ENCODE assay signal across 9 cellular contexts in the genomic region with DNA sequence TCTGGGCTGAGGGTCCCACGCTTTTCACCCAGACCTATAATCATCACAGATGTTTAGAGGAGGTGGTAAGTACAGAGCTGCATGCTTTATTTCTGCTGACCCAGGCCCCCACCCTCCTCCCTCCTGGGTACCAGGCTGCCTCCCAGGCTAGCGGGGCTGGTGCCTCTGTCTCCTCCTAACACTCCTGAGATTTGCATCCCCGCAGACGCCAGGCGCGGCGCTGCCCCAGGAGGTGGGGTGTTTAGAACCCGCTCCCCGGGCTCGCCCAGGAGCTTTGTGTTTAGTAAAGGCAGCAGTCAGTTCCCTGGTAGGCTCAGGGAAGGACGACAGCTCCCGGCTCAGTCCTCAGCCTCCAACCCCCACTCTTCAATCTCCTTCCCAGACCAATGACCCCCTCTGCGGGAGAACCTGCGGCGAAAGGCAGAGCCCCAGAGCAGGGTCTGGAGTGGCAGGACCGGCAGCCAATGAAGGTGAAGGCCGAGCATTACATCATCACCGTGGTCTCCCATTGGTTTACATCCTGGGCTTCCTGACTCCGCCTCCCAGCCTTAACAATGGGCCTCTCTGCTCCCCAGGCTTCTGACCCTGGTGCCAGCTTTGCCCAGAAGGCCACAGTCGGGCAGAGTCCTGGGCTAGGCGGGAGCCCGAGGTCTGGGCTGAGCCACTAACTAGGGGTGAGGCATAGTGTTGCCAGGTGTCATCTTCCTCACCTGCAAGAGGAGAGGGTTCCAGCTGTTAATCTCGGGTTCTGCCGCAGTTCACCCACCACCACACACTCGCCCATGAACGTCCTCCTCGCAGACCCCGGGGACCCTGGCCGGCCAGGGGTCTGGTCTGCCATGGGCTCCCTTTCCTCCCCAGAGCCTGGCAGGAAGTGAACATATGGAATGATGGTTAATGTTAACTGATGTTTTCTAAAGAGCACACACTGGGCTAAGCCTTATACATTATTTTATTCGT. TPM values are rescaled to one million over a fixed set of nuclear protein-coding genes. Genes with fewer than 3 reads are reported as not detected.
DNase-seq lines count a peak whose midpoint lies in the region; ATAC-seq and TF ChIP-seq lines count a peak whose summit lies in the region.
"Had no signal": no experiment of that assay in that cellular context is flagged by ENCODE, and none has a peak within 500 bp of the region (broad histone marks: within the 10 kb centered on the region; RNA-seq: fewer than 3 reads in every experiment).

No MANE protein-coding gene starts in this region.

- H3K36me3 Mint-ChIP-seq in progenitor cell of endocrine pancreas (ENCODE audit: insufficient read depth), result no peaks in the 10 kb centered on the region
- no peaks in the 10 kb centered on the region for H3K36me3 Mint-ChIP-seq in activated naive CD4-positive, alpha-beta T cell treated with anti-CD3 and anti-CD28 coated beads for 36 hours (ENCODE audit: low read depth)
- H3K36me3 Mint-ChIP-seq: activated naive CD4-positive, alpha-beta T cell treated with anti-CD3 and anti-CD28 coated beads, Interleukin-2, amount 50 U/mL, for 72 hours had no signal

- TF ChIP-seq CTCF in adrenal gland (IDR thresholded peaks at IDR 0.05) (no peak), progenitor cell of endocrine pancreas (IDR thresholded peaks at IDR 0.05; ENCODE audit: unreplicated experiment) (peak; percentile 9)

- H3K9me3 ChIP-seq in adrenal gland (replicated peaks in 1 of 3) (no peaks in the 10 kb centered on the region), right cardiac atrium (ENCODE audit: control insufficient read depth, low read length) (no peaks in the 10 kb centered on the region)

- peak overlapping the region; percentile 73 for H3K4me3 Mint-ChIP-seq in progenitor cell of endocrine pancreas (ENCODE audit: low read depth)
- no peak overlapping the region for H3K4me3 Mint-ChIP-seq in activated naive CD4-positive, alpha-beta T cell treated with anti-CD3 and anti-CD28 coated beads for 36 hours

- no peaks in the 10 kb centered on the region for H3K36me3 ChIP-seq in ACC112 (ENCODE audit: insufficient read depth, low read length)
- H3K36me3 ChIP-seq in adrenal gland (replicated peaks in 1 of 2), result no peaks in the 10 kb centered on the region

- CTCF ChIA-PET in activated naive CD4-positive, alpha-beta T cell treated with anti-CD3 and anti-CD28 coated beads for 36 hours (lab: Charles Lee), result interaction anchor here (0.6 kb wide), 1 partner anchor 447 kb away, joined by 7 read pairs; no protein-coding TSS in a partner anchor

- H3K4me1 Mint-ChIP-seq in progenitor cell of endocrine pancreas (ENCODE audit: low read depth), result peaks cover 6% of the 10 kb centered on the region
- H3K4me1 Mint-ChIP-seq in activated naive CD4-positive, alpha-beta T cell treated with anti-CD3 and anti-CD28 coated beads for 36 hours (ENCODE audit: low read depth), result peaks cover 9% of the 10 kb centered on the region

- no peaks in the 10 kb centered on the region for H3K4me1 ChIP-seq in ACC112 (ENCODE audit: control insufficient read depth, insufficient read depth, low read length, unreplicated experiment)
- H3K4me1 ChIP-seq in adrenal gland (replicated peaks in 1 of 2), result peaks cover 0 to 6% of the 10 kb centered on the region in 2 donors
- H3K4me1 ChIP-seq in right cardiac atrium (ENCODE audit: control insufficient read depth, insufficient read depth, low read length), result peaks cover 3% of the 10 kb centered on the region

- intact Hi-C loops in adrenal gland (cut with DNase I) (no loop called here), right cardiac atrium (cut with DNase I) (no loop called here)
- intact Hi-C loops in activated naive CD4-positive, alpha-beta T cell treated with anti-CD3 and anti-CD28 coated beads for 36 hours (cut with micrococcal nuclease), result no loop called here

- H3K27ac ChIP-seq in ACC112 (ENCODE audit: low read depth, low read length) (no peak overlapping the region), adrenal gland (peak overlapping the region in 1 of 5 donors; percentile 64), right cardiac atrium (ENCODE audit: low read length) (peak overlapping the region; percentile 1)

- H3K27me3 ChIP-seq in ACC112 (ENCODE audit: insufficient read depth, low read length) (peaks cover 17% of the 10 kb centered on the region), adrenal gland (no peaks in the 10 kb centered on the region), right cardiac atrium (ENCODE audit: control insufficient read depth, insufficient read depth) (no peaks in the 10 kb centered on the region)

- H3K27me3 Mint-ChIP-seq in progenitor cell of endocrine pancreas, result peaks cover 3% of the 10 kb centered on the region
- H3K27me3 Mint-ChIP-seq in activated naive CD4-positive, alpha-beta T cell treated with anti-CD3 and anti-CD28 coated beads for 36 hours (ENCODE audit: low read depth), result no peaks in the 10 kb centered on the region

- peak overlapping the region; percentile 78 for H3K27ac Mint-ChIP-seq in progenitor cell of endocrine pancreas
- H3K27ac Mint-ChIP-seq in activated naive CD4-positive, alpha-beta T cell treated with anti-CD3 and anti-CD28 coated beads for 36 hours, result no peak overlapping the region

- peak; percentile 94 for DNase-seq in HT-29 (ENCODE audit: low spot score)
- DNase-seq in adrenal gland, result peak; percentile 48 to 96 (median 63)
- DNase-seq in right cardiac atrium, result peak; percentile 87 to 94 (median 94)
- peak; percentile 81 for DNase-seq in progenitor cell of endocrine pancreas (ENCODE audit: low spot score, unreplicated experiment)
- DNase-seq in NCI-H524 treated with DMSO at 0.1 percent for 48 hours (lab: John Stamatoyannopoulos, UW), result no peak
- no peak for DNase-seq in GDM1 (lab: John Stamatoyannopoulos, UW)
- no peak for DNase-seq in activated naive CD4-positive, alpha-beta T cell treated with anti-CD3 and anti-CD28 coated beads for 36 hours

- TF ChIP-seq POLR2A in adrenal gland (IDR thresholded peaks at IDR 0.05), result peak in 1 of 2 donors; percentile 30

- H3K79me2 ChIP-seq in ACC112 (ENCODE audit: control insufficient read depth, insufficient read depth, low read length, unreplicated experiment), result no peaks in the 10 kb centered on the region

- H3K9me3 Mint-ChIP-seq in progenitor cell of endocrine pancreas (ENCODE audit: low read depth), result no peaks in the 10 kb centered on the region
- H3K9me3 Mint-ChIP-seq in activated naive CD4-positive, alpha-beta T cell treated with anti-CD3 and anti-CD28 coated beads for 36 hours, result no peaks in the 10 kb centered on the region
- H3K9me3 Mint-ChIP-seq: activated naive CD4-positive, alpha-beta T cell treated with anti-CD3 and anti-CD28 coated beads, Interleukin-2, amount 50 U/mL, for 72 hours had no signal

- peak overlapping the region; percentile 47; the same call in 1 of the 2 replicates for H3K4me3 ChIP-seq in ACC112 (ENCODE audit: low read depth, low read length)
- no peak overlapping the region for H3K4me3 ChIP-seq in adrenal gland
- peak overlapping the region; percentile 13 for H3K4me3 ChIP-seq in right cardiac atrium (ENCODE audit: low read length)

- H2AFZ ChIP-seq in ACC112 (ENCODE audit: low read length, unreplicated experiment), result no peak overlapping the region

- ATAC-seq in right cardiac atrium, result peak; percentile 95 to 96

- WGBS in adrenal gland, 4 donors, result 44 to 53% (median 50%) methylated on average over 18 to 30 of the region's 30 CpGs
- 40% methylated on average over 30 of the region's 30 CpGs for WGBS in right cardiac atrium

RNA-seq across cellular contexts. Expression of gene CALM1, which starts 57.5 kb away (rescaled TPM):
- total RNA-seq in HT-29 (2014; rRNA removed; shearing (Covaris generic)), result 735 and 752 TPM in 2 replicates
- total RNA-seq in adrenal gland (100 to 1,000 TPM; 191 to 402 (median 259) TPM), right cardiac atrium (100 to 1,000 TPM; 381 to 508 (median 445) TPM), progenitor cell of endocrine pancreas (320 and 331 TPM in 2 replicates)
- polyA plus RNA-seq in adrenal gland (100 to 1,000 TPM; 190 to 372 (median 193) TPM), right cardiac atrium (301 TPM)
- total RNA-seq in activated naive CD4-positive, alpha-beta T cell treated with anti-CD3 and anti-CD28 coated beads for 36 hours, result 100 to 1,000 TPM; 404 to 409 TPM

Comparison
In these comparisons a context has a peak if more than half of its experiments do, and no peak if none do; other contexts are left out.
1. H3K4me3 ChIP-seq: peak in ACC112 (single experiment) and right cardiac atrium (single experiment); none in adrenal gland (0 of 4).
2. DNase-seq: peak in HT-29 (single experiment), adrenal gland (7 of 7), right cardiac atrium (3 of 3) and progenitor cell of endocrine pancreas (single experiment); none in NCI-H524 treated with DMSO at 0.1 percent for 48 hours (single experiment), GDM1 (single experiment) and activated naive CD4-positive, alpha-beta T cell treated with anti-CD3 and anti-CD28 coated beads for 36 hours (single experiment).